Comparison of ENCODE assay signal across 18 cellular contexts in the genomic region with DNA sequence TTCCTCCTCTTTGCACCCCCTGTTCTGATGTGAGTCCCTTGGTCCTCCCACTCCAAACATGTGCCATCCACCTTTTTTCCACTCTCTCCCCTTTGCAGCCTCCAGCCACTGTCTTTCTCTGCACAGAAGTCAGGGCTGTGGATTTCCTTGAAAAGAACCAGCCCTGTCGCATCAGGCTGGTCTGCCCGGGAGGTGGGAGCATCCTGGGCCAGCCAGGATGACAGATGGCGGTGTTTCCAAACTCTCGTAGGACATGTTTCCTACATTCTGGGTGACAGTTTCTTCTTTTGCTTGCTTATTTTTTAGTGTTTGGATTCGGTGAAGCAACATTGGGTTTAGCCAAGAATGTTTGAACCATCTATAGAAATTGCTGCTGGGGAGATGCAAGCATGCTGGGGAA.
DNase-seq lines count a peak whose midpoint lies in the region; ATAC-seq and TF ChIP-seq lines count a peak whose summit lies in the region.
"Had no signal": no experiment of that assay in that cellular context is flagged by ENCODE, and none has a peak within 500 bp of the region (broad histone marks: within the 10 kb centered on the region; RNA-seq: fewer than 3 reads in every experiment).

No MANE protein-coding gene starts in this region.

- no peaks in the 10 kb centered on the region for H3K9me3 Mint-ChIP-seq in CD8-positive, alpha-beta memory T cell
- no peaks in the 10 kb centered on the region for H3K9me3 Mint-ChIP-seq in nephron progenitor cell
- H3K9me3 Mint-ChIP-seq: CD14-positive monocyte, GM23338 had no signal

- H3K27me3 Mint-ChIP-seq in CD8-positive, alpha-beta memory T cell = peaks cover 0 to 2% of the 10 kb centered on the region in 2 donors
- H3K27me3 Mint-ChIP-seq in nephron progenitor cell (ENCODE audit: low read depth, poor library complexity) = peaks cover 3% of the 10 kb centered on the region

- no peak for TF ChIP-seq EP300 in tibial nerve (IDR thresholded peaks at IDR 0.05)

- H3K27ac Mint-ChIP-seq in CD8-positive, alpha-beta memory T cell = peak overlapping the region in 5 of 8 donors; percentile 6 to 87 (median 64)
- peak overlapping the region; percentile 81 for H3K27ac Mint-ChIP-seq in nephron progenitor cell

- no peaks in the 10 kb centered on the region for H3K9me3 ChIP-seq in CD8-positive, alpha-beta memory T cell (ENCODE audit: low read length)
- H3K9me3 ChIP-seq in tibial nerve = no peaks in the 10 kb centered on the region

- no peak overlapping the region for H3K4me3 ChIP-seq in CD8-positive, alpha-beta memory T cell (ENCODE audit: low read length)
- no peak overlapping the region for H3K4me3 ChIP-seq in tibial nerve
- H3K4me3 ChIP-seq: GM23338 had no signal

- H3K27ac ChIP-seq in CD8-positive, alpha-beta memory T cell (ENCODE audit: low read depth, low read length) = no peak overlapping the region
- H3K27ac ChIP-seq in tibial nerve = no peak overlapping the region
- H3K27ac ChIP-seq: 22Rv1 had no signal

- H3K27me3 ChIP-seq in CD8-positive, alpha-beta memory T cell (ENCODE audit: insufficient read depth, low read length, poor library complexity, severe bottlenecking) = no peaks in the 10 kb centered on the region
- no peaks in the 10 kb centered on the region for H3K27me3 ChIP-seq in tibial nerve

- peaks cover 0 to 17% (median 8%) of the 10 kb centered on the region in 3 donors for H3K36me3 Mint-ChIP-seq in CD8-positive, alpha-beta memory T cell
- peaks cover 42% of the 10 kb centered on the region for H3K36me3 Mint-ChIP-seq in nephron progenitor cell (ENCODE audit: low read depth)

- H3K4me1 Mint-ChIP-seq in CD8-positive, alpha-beta memory T cell = peaks cover 8 to 23% (median 14%) of the 10 kb centered on the region in 3 donors
- H3K4me1 Mint-ChIP-seq in nephron progenitor cell = peaks cover 28% of the 10 kb centered on the region
- H3K4me1 Mint-ChIP-seq: CD14-positive monocyte had no signal

- TF ChIP-seq CTCF in nephron progenitor cell (IDR thresholded peaks at IDR 0.05) (no peak), tibial nerve (IDR thresholded peaks at IDR 0.05) (no peak)

- no peaks in the 10 kb centered on the region for H3K36me3 ChIP-seq in CD8-positive, alpha-beta memory T cell (ENCODE audit: insufficient read depth, low read length)
- no peaks in the 10 kb centered on the region for H3K36me3 ChIP-seq in tibial nerve

- POLR2A ChIA-PET in CD8-positive, alpha-beta memory T cell (lab: Charles Lee) = no interaction called here

- DNase-seq in DMS 273 (lab: John Stamatoyannopoulos, UW; ENCODE audit: unreplicated experiment) (peak; percentile 38), DMS 273 treated with DMSO at 0.1 percent for 48 hours (lab: John Stamatoyannopoulos, UW) (no peak), NCI-H2171 treated with DMSO at 0.1 percent for 48 hours (lab: John Stamatoyannopoulos, UW) (peak; percentile 70), nephron progenitor cell (no peak), tibial nerve (ENCODE audit: low spot score in 2 of 2) (no peak), left lobe of liver (ENCODE audit: low spot score) (no peak)
- no peak for DNase-seq in CD8-positive, alpha-beta memory T cell
- DNase-seq in activated effector memory CD4-positive, alpha-beta T cell treated with anti-CD3 and anti-CD28 coated beads, Interleukin-2, amount 50 U/mL, for 16 hours = no peak
- DNase-seq: GF-D8, HCEC 1CT, NCI-H1105, NCI-H2227 treated with DMSO at 0.1 percent for 48 hours, NCI-H510A treated with DMSO at 0.1 percent for 48 hours, NCI-H82, SHP77 had no signal

- no peak overlapping the region for H3K4me3 Mint-ChIP-seq in CD8-positive, alpha-beta memory T cell
- H3K4me3 Mint-ChIP-seq in nephron progenitor cell = no peak overlapping the region
- H3K4me3 Mint-ChIP-seq: CD14-positive monocyte, GM23338 had no signal

- no peak for TF ChIP-seq POLR2A in tibial nerve (IDR thresholded peaks at IDR 0.05)

- H3K4me1 ChIP-seq in CD8-positive, alpha-beta memory T cell (ENCODE audit: insufficient read depth, low read length) = no peaks in the 10 kb centered on the region
- no peaks in the 10 kb centered on the region for H3K4me1 ChIP-seq in tibial nerve

- CTCF ChIA-PET in CD8-positive, alpha-beta memory T cell (lab: Charles Lee) = no interaction called here

- ATAC-seq in left lobe of liver = no peak
- ATAC-seq: GM23338 had no signal

- WGBS in tibial nerve, 2 donors = 73 to 80% methylated on average over 5 of the region's 5 CpGs

Comparison
In these comparisons a context has a peak if more than half of its experiments do, and no peak if none do; other contexts are left out.
1. DNase-seq: peak in DMS 273 (single experiment) and NCI-H2171 treated with DMSO at 0.1 percent for 48 hours (single experiment); none in DMS 273 treated with DMSO at 0.1 percent for 48 hours (single experiment), CD8-positive, alpha-beta memory T cell (0 of 5), nephron progenitor cell (single experiment), tibial nerve (0 of 2), activated effector memory CD4-positive, alpha-beta T cell treated with anti-CD3 and anti-CD28 coated beads, Interleukin-2, amount 50 U/mL, for 16 hours (single experiment) and left lobe of liver (single experiment).